Comparison of ENCODE assay signal across 8 cellular contexts in genomic region chr3:38454179-38454883, GRCh38. TPM values are rescaled to one million over a fixed set of nuclear protein-coding genes. Genes with fewer than 3 reads are reported as not detected.
DNase-seq lines count a peak whose midpoint lies in the region; ATAC-seq and TF ChIP-seq lines count a peak whose summit lies in the region.

No MANE protein-coding gene starts in this region.

- whole genome bisulfite sequencing in spleen, 5 donors = 0 to 2% (median 1%) methylated on average over 29 to 77 of the region's 77 CpGs

- H3K36me3 Mint-ChIP-seq in MCF 10A (ENCODE audit: insufficient read depth, unreplicated experiment) = no peaks in the 10 kb centered on the region

- peaks cover 6% of the 10 kb centered on the region for H3K9me3 Mint-ChIP-seq in MCF 10A (ENCODE audit: unreplicated experiment)

- no peaks in the 10 kb centered on the region for H3K9me3 ChIP-seq in spleen

- POLR2A ChIA-PET in MCF 10A (lab: Yijun Ruan, JAX) = interaction anchor here (0.8 to 1.3 kb wide), 5 partner anchors 25 to 110 kb away, joined by 3 to 4 read pairs (median 3); no protein-coding TSS in a partner anchor

- TF ChIP-seq CTCF in MCF 10A (IDR thresholded peaks at IDR 0.05; ENCODE audit: unreplicated experiment) = no peak
- no peak for TF ChIP-seq CTCF in spleen (IDR thresholded peaks at IDR 0.05 in 8 of 11, conservative IDR thresholded peaks at IDR 0.05 in 3 of 11)

- CTCF ChIA-PET in MCF 10A (lab: Yijun Ruan, JAX) = interaction anchor here (2.4 kb wide), 1 partner anchor 108 kb away, joined by 27 read pairs; the partner anchor contains the start of gene XYLB

- H3K27ac Mint-ChIP-seq in MCF 10A (ENCODE audit: low read depth, unreplicated experiment) = peak overlapping the region; percentile 88

- no peaks in the 10 kb centered on the region for H3K27me3 Mint-ChIP-seq in MCF 10A (ENCODE audit: insufficient read depth, unreplicated experiment)

- no peaks in the 10 kb centered on the region for H3K36me3 ChIP-seq in spleen

- peaks cover 15 to 59% (median 43%) of the 10 kb centered on the region in 6 donors for H3K4me1 ChIP-seq in spleen

- H3K4me3 Mint-ChIP-seq in MCF 10A (ENCODE audit: unreplicated experiment) = peak overlapping the region; percentile 89

- DNase-seq in activated CD4-positive, CD25-positive, alpha-beta regulatory T cell (lab: John Stamatoyannopoulos, UW) = no peak
- peak; percentile 36 for DNase-seq in RPMI7951 (ENCODE audit: low read depth)
- DNase-seq in MCF 10A (ENCODE audit: unreplicated experiment) = peak; percentile 27
- peak; percentile 31 for DNase-seq in iris pigment epithelial cell (ENCODE audit: low read depth)
- DNase-seq in spleen = peak; percentile 79

- no peak for TF ChIP-seq POLR2A in spleen (IDR thresholded peaks at IDR 0.05)

- H3K4me3 ChIP-seq in spleen = peak overlapping the region; percentile 70 to 97 (median 80)

- H3K27ac ChIP-seq in spleen = peak overlapping the region in 7 of 8 donors; percentile 77 to 86 (median 81)

- peaks cover 0 to 37% (median 10%) of the 10 kb centered on the region in 7 donors for H3K27me3 ChIP-seq in spleen (replicated peaks in 1 of 7)

- peaks cover 8% of the 10 kb centered on the region for H3K4me1 Mint-ChIP-seq in MCF 10A (ENCODE audit: insufficient read depth, unreplicated experiment)

- intact Hi-C loops in MCF 10A (cut with micrococcal nuclease) (loop anchor here (2.0 kb wide), 1 partner anchor 108 kb away; the partner anchor contains the start of gene XYLB), spleen (cut with DNase I; ENCODE audit: low total_unique reads) (no loop called here)

- ATAC-seq in activated CD4-positive, CD25-positive, alpha-beta regulatory T cell treated with anti-CD3 and anti-CD28 coated beads, Interleukin-2, amount 50 U/mL, for 24 hours = peak; percentile 48 to 52
- peak; percentile 28 for ATAC-seq in HG02763 (IDR thresholded peaks at IDR 0.05; ENCODE audit: unreplicated experiment)
- ATAC-seq in HG03457 (IDR thresholded peaks at IDR 0.05; ENCODE audit: unreplicated experiment) = no peak

- no TSS peak for BruUV-seq in MCF 10A (replicated peaks; lab: Mats Ljungman, UMichigan)

RNA-seq across cellular contexts. Expression of gene ACVR2B, which starts 0.6 kb away (rescaled TPM):
- 1.2 and 1.8 TPM in 2 replicates for total RNA-seq in RPMI7951 (2014; rRNA removed; shearing (Covaris generic))
- total RNA-seq in MCF 10A (2022) (3.6 and 3.8 TPM in 2 replicates), spleen (1 to 10 TPM; 4.0 to 8.4 (median 6.0) TPM)
- under 1 TPM; 0.28 to 0.67 (median 0.33) TPM for polyA plus RNA-seq in spleen

RNA-seq across cellular contexts. Expression of gene EXOG, which starts 41.8 kb away (rescaled TPM):
- total RNA-seq in RPMI7951 (2014; rRNA removed; shearing (Covaris generic)) = 6.8 and 8.1 TPM in 2 replicates
- 17.5 and 21.9 TPM in 2 replicates for total RNA-seq in MCF 10A (2022)
- 10 to 100 TPM; 16.9 to 20.9 (median 19.2) TPM for total RNA-seq in spleen
- 1 to 10 TPM; 3.9 to 8.6 (median 8.2) TPM for polyA plus RNA-seq in spleen

Comparison
In these comparisons a context has a peak if more than half of its experiments do, and no peak if none do; other contexts are left out.
1. DNase-seq: peak in RPMI7951 (single experiment), MCF 10A (single experiment), iris pigment epithelial cell (single experiment) and spleen (single experiment); none in activated CD4-positive, CD25-positive, alpha-beta regulatory T cell (0 of 4).